9 cellular contexts compared by ENCODE assay signal in genomic region chr15:33019354-33019981, GRCh38.
"Had no signal": no experiment of that assay in that cellular context is flagged by ENCODE, and none has a peak within 500 bp of the region (broad histone marks: within the 10 kb centered on the region; RNA-seq: fewer than 3 reads in every experiment).

No MANE protein-coding gene starts in this region.

- DNase-seq: GM23248, GOT3, H7, H9, HCEC 1CT, HFFc6 had no signal

- ATAC-seq: GM23338, HCT116 had no signal

- H3K4me1 ChIP-seq: HAP-1 had no signal

- H3K9me3 ChIP-seq: HAP-1 had no signal

- H3K4me3 Mint-ChIP-seq: GM23338, H9, HFFc6 had no signal

- H3K4me2 ChIP-seq: GM23338 had no signal

- H3K27ac Mint-ChIP-seq: GM23338, HFFc6 had no signal

- H3K4me3 ChIP-seq: GM23248, GM23338, HAP-1 had no signal

- H3K27ac ChIP-seq: GM23248 had no signal

- H3K9me3 Mint-ChIP-seq: GM23338, HFFc6 had no signal

- H3K36me3 ChIP-seq: HAP-1 had no signal

- H3K9ac ChIP-seq: GM23248 had no signal

- H2AFZ ChIP-seq: GM23248, GM23338 had no signal
